ENCODE assay signal across 8 cellular contexts in genomic region chr9:128946945-128947422, GRCh38. TPM values are rescaled to one million over a fixed set of nuclear protein-coding genes. Genes with fewer than 3 reads are reported as not detected.
DNase-seq lines count a peak whose midpoint lies in the region; ATAC-seq and TF ChIP-seq lines count a peak whose summit lies in the region.

No MANE protein-coding gene starts in this region.

- peak overlapping the region; percentile 81 for H3K27ac ChIP-seq in 22Rv1

- H3K27me3 Mint-ChIP-seq in activated CD8-positive, alpha-beta T cell treated with anti-CD3 and anti-CD28 coated beads for 36 hours: no peaks in the 10 kb centered on the region
- H3K27me3 Mint-ChIP-seq in nephron progenitor cell (ENCODE audit: low read depth, poor library complexity): peaks cover 2% of the 10 kb centered on the region

- peak overlapping the region; percentile 82 for H3K4me3 Mint-ChIP-seq in activated CD8-positive, alpha-beta T cell treated with anti-CD3 and anti-CD28 coated beads for 36 hours
- H3K4me3 Mint-ChIP-seq in nephron progenitor cell: peak overlapping the region; percentile 98

- peak overlapping the region; percentile 98 for H3K27ac Mint-ChIP-seq in activated CD8-positive, alpha-beta T cell treated with anti-CD3 and anti-CD28 coated beads for 36 hours
- H3K27ac Mint-ChIP-seq in nephron progenitor cell: peak overlapping the region; percentile 64

- intact Hi-C loops in activated CD8-positive, alpha-beta T cell treated with anti-CD3 and anti-CD28 coated beads for 36 hours (cut with micrococcal nuclease): no loop called here

- peak; percentile 20 for ATAC-seq in GM18502 (IDR thresholded peaks at IDR 0.05; ENCODE audit: poor library complexity, unreplicated experiment)
- peak; percentile 31 for ATAC-seq in HG03378 (IDR thresholded peaks at IDR 0.05; ENCODE audit: unreplicated experiment)
- ATAC-seq in activated CD8-positive, alpha-beta T cell treated with anti-CD3 and anti-CD28 coated beads for 36 hours: peak; percentile 25

- peak overlapping the region; percentile 93 for H3K4me3 ChIP-seq in fibroblast of pulmonary artery (replicated peaks; ENCODE audit: low read depth, low read length)

- DNase-seq in activated CD8-positive, alpha-beta T cell treated with anti-CD3 and anti-CD28 coated beads for 36 hours: no peak
- DNase-seq in fibroblast of pulmonary artery (ENCODE audit: low read depth) (peak; percentile 30), nephron progenitor cell (no peak), GM10266 (ENCODE audit: extremely low spot score) (no peak), NCI-H2196 (lab: John Stamatoyannopoulos, UW; ENCODE audit: unreplicated experiment) (no peak)

- no peaks in the 10 kb centered on the region for H3K9me3 Mint-ChIP-seq in activated CD8-positive, alpha-beta T cell treated with anti-CD3 and anti-CD28 coated beads for 36 hours
- H3K9me3 Mint-ChIP-seq in nephron progenitor cell: no peaks in the 10 kb centered on the region

- POLR2A ChIA-PET in activated CD8-positive, alpha-beta T cell treated with anti-CD3 and anti-CD28 coated beads for 36 hours (lab: Charles Lee): interaction anchor here (2.0 kb wide), 2 partner anchors 10 to 65 kb away, joined by 9 read pairs; partner anchors contain the start of genes KYAT1 and LRRC8A

- CTCF ChIA-PET in activated CD8-positive, alpha-beta T cell treated with anti-CD3 and anti-CD28 coated beads for 36 hours (lab: Charles Lee): no interaction called here

- H3K36me3 Mint-ChIP-seq in activated CD8-positive, alpha-beta T cell treated with anti-CD3 and anti-CD28 coated beads for 36 hours (ENCODE audit: low read depth): peaks cover 25% of the 10 kb centered on the region
- peaks cover 20% of the 10 kb centered on the region for H3K36me3 Mint-ChIP-seq in nephron progenitor cell (ENCODE audit: low read depth)

- TF ChIP-seq CTCF in 22Rv1 (IDR thresholded peaks at IDR 0.05): no peak
- TF ChIP-seq CTCF in activated CD8-positive, alpha-beta T cell treated with anti-CD3 and anti-CD28 coated beads for 36 hours (IDR thresholded peaks at IDR 0.05): no peak
- TF ChIP-seq CTCF in fibroblast of pulmonary artery (IDR thresholded peaks at IDR 0.05; ENCODE audit: low read length, missing control alignments): no peak
- no peak for TF ChIP-seq CTCF in nephron progenitor cell (IDR thresholded peaks at IDR 0.05)
- TF ChIP-seq CTCF in GM10266 (IDR thresholded peaks at IDR 0.05; ENCODE audit: control insufficient read depth, insufficient read depth, low read depth, missing control alignments): no peak

- H3K4me1 Mint-ChIP-seq in activated CD8-positive, alpha-beta T cell treated with anti-CD3 and anti-CD28 coated beads for 36 hours (ENCODE audit: low read depth): peaks cover 27% of the 10 kb centered on the region
- peaks cover 31% of the 10 kb centered on the region for H3K4me1 Mint-ChIP-seq in nephron progenitor cell

RNA-seq across cellular contexts. Expression of gene DOLK, which starts 0.4 kb away (rescaled TPM):
- 1 to 10 TPM; 5.7 TPM for total RNA-seq in activated CD8-positive, alpha-beta T cell treated with anti-CD3 and anti-CD28 coated beads for 36 hours

RNA-seq across cellular contexts. Expression of gene NUP188, which starts 0.5 kb away (rescaled TPM):
- 100 to 1,000 TPM in 1 of 2 experiments, 10 to 100 TPM in 1; 96.2 to 110 TPM for total RNA-seq in activated CD8-positive, alpha-beta T cell treated with anti-CD3 and anti-CD28 coated beads for 36 hours

RNA-seq across cellular contexts. Expression of gene PHYHD1, which starts 26.2 kb away (rescaled TPM):
- 1 to 10 TPM in 1 of 2 experiments, under 1 TPM in 1; 0.61 to 1.5 TPM for total RNA-seq in activated CD8-positive, alpha-beta T cell treated with anti-CD3 and anti-CD28 coated beads for 36 hours
